In genomic region chr15:94963953-94964352, GRCh38 we compare ENCODE assay signal across 40 cellular contexts.
"Had no signal": no experiment of that assay in that cellular context is flagged by ENCODE, and none has a peak within 500 bp of the region (broad histone marks: within the 10 kb centered on the region; RNA-seq: fewer than 3 reads in every experiment).

No MANE protein-coding gene starts in this region.

- H3K27me3 ChIP-seq: adrenal gland, ascending aorta, body of pancreas, brain microvascular endothelial cell, breast epithelium, cardiac muscle cell had no signal

- H3K27me3 Mint-ChIP-seq: activated naive CD4-positive, alpha-beta T cell treated with anti-CD3 and anti-CD28 coated beads, Interleukin-2, amount 10 ng/mL, durations not matched to agents 7 days and 5 days; activated naive CD8-positive, alpha-beta T cell treated with anti-CD3 and anti-CD28 coated beads, Interleukin-2, amount 10 ng/mL, durations not matched to agents 7 days and 5 days; activated naive CD8-positive, alpha-beta T cell treated with anti-CD3 and anti-CD28 coated beads, Interleukin-2, amount 50 U/mL, for 24 hours; activated T-cell treated with anti-CD3 and anti-CD28 coated beads, Interleukin-2, amount 50 U/mL, for 24 hours; activated T-helper 17 cell treated with anti-CD3 and anti-CD28 coated beads, Interleukin-2, amount 50 U/mL, for 72 hours; brain; central memory CD8-positive, alpha-beta T cell had no signal

- H3K9me3 ChIP-seq: adrenal gland, body of pancreas had no signal

- H3K4me1 Mint-ChIP-seq: activated naive CD4-positive, alpha-beta T cell treated with anti-CD3 and anti-CD28 coated beads, Interleukin-2, amount 10 ng/mL, durations not matched to agents 7 days and 5 days; activated naive CD4-positive, alpha-beta T cell treated with anti-CD3 and anti-CD28 coated beads, Interleukin-2, amount 50 U/mL, for 24 hours; activated naive CD8-positive, alpha-beta T cell treated with anti-CD3 and anti-CD28 coated beads for 36 hours; activated naive CD8-positive, alpha-beta T cell treated with anti-CD3 and anti-CD28 coated beads, Interleukin-2, amount 10 ng/mL, durations not matched to agents 7 days and 5 days; activated naive CD8-positive, alpha-beta T cell treated with anti-CD3 and anti-CD28 coated beads, Interleukin-2, amount 50 U/mL, for 24 hours; activated T-helper 17 cell treated with anti-CD3 and anti-CD28 coated beads, Interleukin-2, amount 50 U/mL, for 72 hours; central memory CD8-positive, alpha-beta T cell had no signal

- H3K36me3 Mint-ChIP-seq: activated naive CD4-positive, alpha-beta T cell treated with anti-CD3 and anti-CD28 coated beads, Interleukin-2, amount 10 ng/mL, durations not matched to agents 7 days and 5 days; activated naive CD4-positive, alpha-beta T cell treated with anti-CD3 and anti-CD28 coated beads, Interleukin-2, amount 50 U/mL, for 24 hours; activated naive CD4-positive, alpha-beta T cell treated with anti-CD3 and anti-CD28 coated beads, Interleukin-2, amount 50 U/mL, for 72 hours; activated naive CD8-positive, alpha-beta T cell; activated naive CD8-positive, alpha-beta T cell treated with anti-CD3 and anti-CD28 coated beads for 36 hours; activated naive CD8-positive, alpha-beta T cell treated with anti-CD3 and anti-CD28 coated beads, Interleukin-2, amount 10 ng/mL, durations not matched to agents 7 days and 5 days; brain had no signal

- H3K4me1 ChIP-seq: adrenal gland, body of pancreas, breast epithelium had no signal

- H3K4me3 Mint-ChIP-seq: activated naive CD4-positive, alpha-beta T cell treated with anti-CD3 and anti-CD28 coated beads for 36 hours; activated naive CD4-positive, alpha-beta T cell treated with anti-CD3 and anti-CD28 coated beads, Interleukin-2, amount 10 ng/mL, durations not matched to agents 7 days and 5 days; activated naive CD4-positive, alpha-beta T cell treated with anti-CD3 and anti-CD28 coated beads, Interleukin-2, amount 50 U/mL, for 24 hours; activated naive CD8-positive, alpha-beta T cell; activated naive CD8-positive, alpha-beta T cell treated with anti-CD3 and anti-CD28 coated beads for 36 hours; activated naive CD8-positive, alpha-beta T cell treated with anti-CD3 and anti-CD28 coated beads, Interleukin-2, amount 10 ng/mL, durations not matched to agents 7 days and 5 days; activated naive CD8-positive, alpha-beta T cell treated with anti-CD3 and anti-CD28 coated beads, Interleukin-2, amount 50 U/mL, for 24 hours; activated T-cell treated with anti-CD3 and anti-CD28 coated beads, Interleukin-2, amount 50 U/mL, for 24 hours; activated T-cell treated with anti-CD3 and anti-CD28 coated beads, Interleukin-2, amount 50 U/mL, for 4 hours; activated T-cell treated with anti-CD3 and anti-CD28 coated beads, Interleukin-2, amount 50 U/mL, for 72 hours; activated T-helper 1 cell treated with anti-CD3 and anti-CD28 coated beads, Interleukin-12 subunit alpha, Interleukin-12 subunit beta, Interleukin-2, Interleukin-4 antibody, amounts not matched to agents 30 ng/mL and 10 ng/mL and 1 ng/mL, durations not matched to agents 14 hours and 24 hours and 36 hours; activated T-helper 17 cell treated with anti-CD3 and anti-CD28 coated beads, Interleukin-2, amount 50 U/mL, for 72 hours; brain; central memory CD8-positive, alpha-beta T cell had no signal

- H3K27ac ChIP-seq: adrenal gland, ascending aorta, body of pancreas, brain microvascular endothelial cell, breast epithelium, cardiac muscle cell had no signal

- H3K36me3 ChIP-seq: adrenal gland, ascending aorta, brain microvascular endothelial cell, breast epithelium, cardiac muscle cell had no signal

- H3K27ac Mint-ChIP-seq: activated naive CD4-positive, alpha-beta T cell treated with anti-CD3 and anti-CD28 coated beads for 36 hours; activated naive CD4-positive, alpha-beta T cell treated with anti-CD3 and anti-CD28 coated beads, Interleukin-2, amount 10 ng/mL, durations not matched to agents 7 days and 5 days; activated naive CD4-positive, alpha-beta T cell treated with anti-CD3 and anti-CD28 coated beads, Interleukin-2, amount 50 U/mL, for 24 hours; activated naive CD4-positive, alpha-beta T cell treated with anti-CD3 and anti-CD28 coated beads, Interleukin-2, amount 50 U/mL, for 72 hours; activated naive CD8-positive, alpha-beta T cell; activated naive CD8-positive, alpha-beta T cell treated with anti-CD3 and anti-CD28 coated beads for 36 hours; activated naive CD8-positive, alpha-beta T cell treated with anti-CD3 and anti-CD28 coated beads, Interleukin-2, amount 10 ng/mL, durations not matched to agents 7 days and 5 days; activated naive CD8-positive, alpha-beta T cell treated with anti-CD3 and anti-CD28 coated beads, Interleukin-2, amount 50 U/mL, for 24 hours; activated T-cell treated with anti-CD3 and anti-CD28 coated beads, Interleukin-2, amount 50 U/mL, for 24 hours; activated T-cell treated with anti-CD3 and anti-CD28 coated beads, Interleukin-2, amount 50 U/mL, for 72 hours; activated T-helper 1 cell treated with anti-CD3 and anti-CD28 coated beads, Interleukin-12 subunit alpha, Interleukin-12 subunit beta, Interleukin-2, Interleukin-4 antibody, amounts not matched to agents 30 ng/mL and 10 ng/mL and 1 ng/mL, durations not matched to agents 14 hours and 24 hours and 36 hours; activated T-helper 17 cell treated with anti-CD3 and anti-CD28 coated beads, Interleukin-2, amount 50 U/mL, for 72 hours; activated T-helper 2 cell treated with anti-CD3 and anti-CD28 coated beads, Interferon-gamma antibody, Interleukin-2, Interleukin-4, amounts not matched to agents 10 μg/mL and 5 μg/mL and 100 μg/mL, durations not matched to agents 14 hours and 24 hours and 36 hours; brain had no signal

- DNase-seq: activated effector memory CD4-positive, alpha-beta T cell treated with anti-CD3 and anti-CD28 coated beads, Interleukin-2, amount 50 U/mL, for 16 hours; activated effector memory CD4-positive, alpha-beta T cell treated with Interleukin-2 at 50 U/mL for 16 hours; activated gamma-delta T cell; activated gamma-delta T cell treated with Interleukin-2 at 50 U/mL for 16 hours; activated naive CD4-positive, alpha-beta T cell; activated naive CD4-positive, alpha-beta T cell treated with anti-CD3 and anti-CD28 coated beads for 36 hours; activated naive CD4-positive, alpha-beta T cell treated with anti-CD3 and anti-CD28 coated beads, Interleukin-2, amount 10 ng/mL, durations not matched to agents 7 days and 5 days; activated naive CD4-positive, alpha-beta T cell treated with anti-CD3 and anti-CD28 coated beads, Interleukin-2, amount 50 U/mL, for 16 hours; activated naive CD4-positive, alpha-beta T cell treated with Interleukin-2 at 50 U/mL for 16 hours; activated naive CD8-positive, alpha-beta T cell treated with anti-CD3 and anti-CD28 coated beads for 36 hours; activated naive CD8-positive, alpha-beta T cell treated with anti-CD3 and anti-CD28 coated beads, Interleukin-2, amount 10 ng/mL, durations not matched to agents 7 days and 5 days; activated naive CD8-positive, alpha-beta T cell treated with anti-CD3 and anti-CD28 coated beads, Interleukin-2, amount 50 U/mL, for 24 hours; activated T-cell treated with anti-CD3 and anti-CD28 coated beads, Interleukin-2, amount 50 U/mL, for 1 hour; activated T-cell treated with anti-CD3 and anti-CD28 coated beads, Interleukin-2, amount 50 U/mL, for 24 hours; activated T-cell treated with anti-CD3 and anti-CD28 coated beads, Interleukin-2, amount 50 U/mL, for 4 hours; activated T-cell treated with anti-CD3 and anti-CD28 coated beads, Interleukin-2, amount 50 U/mL, for 48 hours; activated T-cell treated with anti-CD3 and anti-CD28 coated beads, Interleukin-2, amount 50 U/mL, for 72 hours; adrenal gland; amniotic stem cell; amygdala; anterior cingulate cortex; aorta; body of pancreas; brain microvascular endothelial cell; caudate nucleus; central memory CD4-positive, alpha-beta T cell; cerebellar nuclear complex had no signal

- H3K4me3 ChIP-seq: adrenal gland, ascending aorta, body of pancreas, breast epithelium, cardiac muscle cell had no signal

- FAIRE-seq: astrocyte, bronchial epithelial cell had no signal

- ATAC-seq: activated naive CD4-positive, alpha-beta T cell treated with anti-CD3 and anti-CD28 coated beads, Interleukin-2, amount 50 U/mL, for 72 hours; activated naive CD8-positive, alpha-beta T cell treated with anti-CD3 and anti-CD28 coated beads, Interleukin-2, amount 50 U/mL, for 24 hours; activated T-cell treated with anti-CD3 and anti-CD28 coated beads, Interleukin-2, amount 50 U/mL, for 4 hours; activated T-cell treated with anti-CD3 and anti-CD28 coated beads, Interleukin-2, amount 50 U/mL, for 72 hours; activated T-helper 17 cell treated with anti-CD3 and anti-CD28 coated beads, Interleukin-2, amount 50 U/mL, for 72 hours; body of pancreas had no signal
